In the genomic region with DNA sequence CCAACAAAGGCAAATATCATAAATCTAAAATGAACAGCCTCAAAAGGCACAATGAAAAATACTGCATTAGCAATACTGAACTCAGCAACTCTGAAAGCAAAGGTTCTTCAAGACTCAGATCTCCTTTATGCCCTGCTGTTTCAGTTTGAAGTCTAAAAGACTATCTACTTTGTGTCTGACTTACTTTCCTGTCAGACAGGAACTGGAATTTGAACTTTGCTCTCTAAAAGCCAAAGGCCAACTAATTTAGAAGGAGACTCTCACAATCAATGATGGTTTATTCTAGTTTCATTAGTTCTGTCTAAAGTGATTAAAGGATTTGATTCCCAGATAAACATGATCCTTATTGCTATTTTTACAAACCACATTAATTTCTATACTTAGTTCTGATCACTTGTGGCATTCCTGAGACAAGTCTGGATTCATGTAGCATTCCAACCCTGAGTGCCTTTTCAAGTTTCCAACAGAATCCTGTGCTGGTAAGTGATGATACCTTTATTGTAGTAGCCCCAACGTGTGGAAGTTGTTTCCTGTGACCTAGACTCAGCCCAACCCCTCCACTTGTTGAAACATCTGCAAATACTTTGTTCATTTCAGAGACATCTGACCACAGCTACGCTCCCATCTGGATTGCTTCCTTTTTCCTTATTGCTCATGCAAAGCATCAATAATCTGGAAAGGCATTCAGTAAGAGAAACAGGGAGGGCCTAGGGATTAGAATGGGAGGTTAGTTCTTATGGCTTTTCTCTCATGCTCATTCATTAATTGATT, we compare ENCODE assay signal across 14 cellular contexts. TPM values are rescaled to one million over a fixed set of nuclear protein-coding genes. Genes with fewer than 3 reads are reported as not detected.
DNase-seq lines count a peak whose midpoint lies in the region; ATAC-seq and TF ChIP-seq lines count a peak whose summit lies in the region.
"Had no signal": no experiment of that assay in that cellular context is flagged by ENCODE, and none has a peak within 500 bp of the region (broad histone marks: within the 10 kb centered on the region; RNA-seq: fewer than 3 reads in every experiment).

No MANE protein-coding gene starts in this region.

- H3K27me3 ChIP-seq in osteoblast (ENCODE audit: insufficient read depth, low read length) = no peaks in the 10 kb centered on the region

- H3K79me2 ChIP-seq in osteoblast (ENCODE audit: insufficient read depth, low read length) = no peaks in the 10 kb centered on the region

- no peak overlapping the region for H2AFZ ChIP-seq in osteoblast (ENCODE audit: low read length)

- H3K27ac ChIP-seq in osteoblast (ENCODE audit: low read depth, low read length) = peak overlapping the region; percentile 71
- H3K27ac ChIP-seq: coronary artery had no signal

- no peak overlapping the region for H3K4me2 ChIP-seq in osteoblast (ENCODE audit: insufficient read depth, low read length)

- H4K20me1 ChIP-seq in osteoblast (ENCODE audit: insufficient read depth, low read length) = no peaks in the 10 kb centered on the region

- H3K4me1 ChIP-seq in osteoblast (ENCODE audit: insufficient read depth, low read length) = peaks cover 39% of the 10 kb centered on the region

- no peak for ATAC-seq in HG02970 (IDR thresholded peaks at IDR 0.05; ENCODE audit: low FRiP score, unreplicated experiment)
- ATAC-seq: naive thymus-derived CD4-positive, alpha-beta T cell; stimulated activated naive B cell treated with anti-CD40 and anti-IgM and Interleukin-4, amounts not matched to agents 10 μg/mL and 1 μg/mL and 100 μg/mL, for 72 hours had no signal

- H3K4me3 ChIP-seq in choroid plexus epithelial cell (ENCODE audit: low read depth, low read length) = no peak overlapping the region
- H3K4me3 ChIP-seq in osteoblast (ENCODE audit: insufficient read depth, low read length) = no peak overlapping the region
- H3K4me3 ChIP-seq: coronary artery had no signal

- DNase-seq in GM04504 (ENCODE audit: low read depth) = peak; percentile 58
- peak; percentile 31 for DNase-seq in NCI-H69 (lab: John Stamatoyannopoulos, UW)
- DNase-seq in choroid plexus epithelial cell (ENCODE audit: low read depth) = peak; percentile 55
- peak; percentile 87 for DNase-seq in osteoblast (ENCODE audit: insufficient read length, low spot score, missing footprints)
- no peak for DNase-seq in HK-2 (ENCODE audit: unreplicated experiment)
- no peak for DNase-seq in NCI-H748 (lab: John Stamatoyannopoulos, UW; ENCODE audit: unreplicated experiment)
- no peak for DNase-seq in stimulated activated CD8-positive, alpha-beta memory T cell treated with anti-CD3 and anti-CD28 coated beads, Interleukin-4, amount 100 ng/mL, for 48 hours
- DNase-seq: activated gamma-delta T cell treated with Interleukin-2 at 50 U/mL for 16 hours; DND-41; naive thymus-derived CD4-positive, alpha-beta T cell; NCI-H1436; stimulated activated naive B cell treated with anti-CD40 and anti-IgM and Interleukin-4, amounts not matched to agents 10 μg/mL and 1 μg/mL and 100 μg/mL, for 72 hours had no signal

- H3K9me3 ChIP-seq in osteoblast (ENCODE audit: low read depth, low read length) = no peaks in the 10 kb centered on the region

- no peak for TF ChIP-seq CTCF in choroid plexus epithelial cell (conservative IDR thresholded peaks at IDR 0.05; ENCODE audit: low read depth, low read length)
- TF ChIP-seq CTCF in osteoblast (IDR thresholded peaks at IDR 0.05; ENCODE audit: extremely low read depth, low read depth, low read length) = no peak

- H3K36me3 ChIP-seq in osteoblast (ENCODE audit: insufficient read depth, low read length) = no peaks in the 10 kb centered on the region

RNA-seq across cellular contexts. Expression of a gene that starts 14.9 kb away (rescaled TPM):
- total RNA-seq in osteoblast = 0.36 and 1.5 TPM in 2 replicates

Comparison
In these comparisons a context has a peak if more than half of its experiments do, and no peak if none do; other contexts are left out.
1. DNase-seq: peak in GM04504 (single experiment), NCI-H69 (single experiment), choroid plexus epithelial cell (single experiment) and osteoblast (single experiment); none in HK-2 (single experiment), NCI-H748 (single experiment) and stimulated activated CD8-positive, alpha-beta memory T cell treated with anti-CD3 and anti-CD28 coated beads, Interleukin-4, amount 100 ng/mL, for 48 hours (single experiment).